2 cellular contexts compared by ENCODE assay signal in genomic region chr10:72133517-72133916, GRCh38.
TF ChIP-seq lines count a peak whose summit lies in the region.

No MANE protein-coding gene starts in this region.

TF ChIP-seq in HCT116, 20 proteins besides CTCF, POLR2A, EP300 and RAD21 (continued from another document):
- no peak for TF ChIP-seq SP1 (IDR thresholded peaks at IDR 0.05; ENCODE audit: low read depth)
- no peak for TF ChIP-seq EZH2 (IDR thresholded peaks at IDR 0.05)
- TF ChIP-seq, protein P1, sequence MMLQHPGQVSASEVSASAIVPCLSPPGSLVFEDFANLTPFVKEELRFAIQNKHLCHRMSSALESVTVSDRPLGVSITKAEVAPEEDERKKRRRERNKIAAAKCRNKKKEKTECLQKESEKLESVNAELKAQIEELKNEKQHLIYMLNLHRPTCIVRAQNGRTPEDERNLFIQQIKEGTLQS (IDR thresholded peaks at IDR 0.05): no peak
- no peak for TF ChIP-seq YY1 (IDR thresholded peaks at IDR 0.05; ENCODE audit: extremely low read depth, insufficient replicate concordance, low read depth, low read length)
- no peak for TF ChIP-seq POLR2AphosphoS5 (IDR thresholded peaks at IDR 0.05; ENCODE audit: low read depth, low read length)
- no peak for TF ChIP-seq CEBPB (IDR thresholded peaks at IDR 0.05; ENCODE audit: low read depth)
- peak; percentile 17; the same call in 1 of the 2 replicates for TF ChIP-seq JUND (IDR thresholded peaks at IDR 0.05)
TF ChIP-seq in HCT116: peak in this region for 2.

TF ChIP-seq in HepG2, 621 proteins besides CTCF, POLR2A, EP300 and RAD21 (continued from another document):
- no peak for TF ChIP-seq ZNF691 (CRISPR knock-in tag; IDR thresholded peaks at IDR 0.05; ENCODE audit: borderline replicate concordance, low read depth)
- TF ChIP-seq GABPA (IDR thresholded peaks at IDR 0.05; ENCODE audit: low read depth, low read length): no peak
- no peak for TF ChIP-seq GABPA (CRISPR knock-in tag; IDR thresholded peaks at IDR 0.05; ENCODE audit: low read depth)
- no peak for TF ChIP-seq ZNF552 (CRISPR knock-in tag; IDR thresholded peaks at IDR 0.05; ENCODE audit: borderline replicate concordance)
- TF ChIP-seq, protein P2, sequence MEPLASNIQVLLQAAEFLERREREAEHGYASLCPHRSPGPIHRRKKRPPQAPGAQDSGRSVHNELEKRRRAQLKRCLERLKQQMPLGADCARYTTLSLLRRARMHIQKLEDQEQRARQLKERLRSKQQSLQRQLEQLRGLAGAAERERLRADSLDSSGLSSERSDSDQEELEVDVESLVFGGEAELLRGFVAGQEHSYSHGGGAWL (CRISPR knock-in tag; IDR thresholded peaks at IDR 0.05): no peak
- no peak for TF ChIP-seq WIZ (CRISPR knock-in tag; IDR thresholded peaks at IDR 0.05)
- TF ChIP-seq SMAD3 (CRISPR knock-in tag; IDR thresholded peaks at IDR 0.05): no peak
- TF ChIP-seq, protein P3, sequence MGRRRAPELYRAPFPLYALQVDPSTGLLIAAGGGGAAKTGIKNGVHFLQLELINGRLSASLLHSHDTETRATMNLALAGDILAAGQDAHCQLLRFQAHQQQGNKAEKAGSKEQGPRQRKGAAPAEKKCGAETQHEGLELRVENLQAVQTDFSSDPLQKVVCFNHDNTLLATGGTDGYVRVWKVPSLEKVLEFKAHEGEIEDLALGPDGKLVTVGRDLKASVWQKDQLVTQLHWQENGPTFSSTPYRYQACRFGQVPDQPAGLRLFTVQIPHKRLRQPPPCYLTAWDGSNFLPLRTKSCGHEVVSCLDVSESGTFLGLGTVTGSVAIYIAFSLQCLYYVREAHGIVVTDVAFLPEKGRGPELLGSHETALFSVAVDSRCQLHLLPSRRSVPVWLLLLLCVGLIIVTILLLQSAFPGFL (CRISPR knock-in tag; IDR thresholded peaks at IDR 0.05): no peak
